Comparison of ENCODE assay signal across 9 cellular contexts in genomic region chr3:132268956-132269355, GRCh38. TPM values are rescaled to one million over a fixed set of nuclear protein-coding genes. Genes with fewer than 3 reads are reported as not detected.
DNase-seq lines count a peak whose midpoint lies in the region; ATAC-seq and TF ChIP-seq lines count a peak whose summit lies in the region.
"Had no signal": no experiment of that assay in that cellular context is flagged by ENCODE, and none has a peak within 500 bp of the region (broad histone marks: within the 10 kb centered on the region; RNA-seq: fewer than 3 reads in every experiment).

No MANE protein-coding gene starts in this region.

- CTCF ChIA-PET in HEK293 (lab: Yijun Ruan, JAX) = interaction anchor here (0.6 to 2.0 kb wide), 6 partner anchors 10 to 74 kb away, joined by 3 to 6 read pairs (median 4); no protein-coding TSS in a partner anchor
- CTCF ChIA-PET in T-cell (lab: Charles Lee) = no interaction called here

- no peak for ATAC-seq in T-cell (replicated peaks in 1 of 4)

- no peaks in the 10 kb centered on the region for H3K36me3 Mint-ChIP-seq in T-cell

- H3K36me3 ChIP-seq in BE2C = no peaks in the 10 kb centered on the region
- H3K36me3 ChIP-seq in HEK293 (ENCODE audit: control insufficient read depth in 2 of 2, insufficient read depth in 1 of 2, low read length in 2 of 2) = no peaks in the 10 kb centered on the region
- H3K36me3 ChIP-seq in WERI-Rb-1 = no peaks in the 10 kb centered on the region
- no peaks in the 10 kb centered on the region for H3K36me3 ChIP-seq in kidney epithelial cell (ENCODE audit: control insufficient read depth, insufficient read depth, low read length)

- no peaks in the 10 kb centered on the region for H3K9me3 Mint-ChIP-seq in T-cell

- no peaks in the 10 kb centered on the region for H3K9me3 ChIP-seq in BE2C
- no peaks in the 10 kb centered on the region for H3K9me3 ChIP-seq in HEK293 (ENCODE audit: control insufficient read depth, insufficient read depth, low read depth, low read length)
- no peaks in the 10 kb centered on the region for H3K9me3 ChIP-seq in WERI-Rb-1 (ENCODE audit: severe bottlenecking)

- no peak overlapping the region for H3K27ac Mint-ChIP-seq in T-cell

- TF ChIP-seq CTCF in BE2C (IDR thresholded peaks at IDR 0.05; ENCODE audit: low read depth, low read length) (peak; percentile 55), HEK293 (tag by site-specific recombination; IDR thresholded peaks at IDR 0.05) (0 out of 2 replicates have a peak, but pooled peaks have one; percentile 18), WERI-Rb-1 (IDR thresholded peaks at IDR 0.05; ENCODE audit: low read depth, low read length) (peak; percentile 43; the same call in 1 of the 2 replicates), kidney epithelial cell (IDR thresholded peaks at IDR 0.05; ENCODE audit: insufficient read depth, low read length, poor library complexity, severe bottlenecking) (peak; percentile 48)

- H3K4me1 Mint-ChIP-seq in T-cell = no peaks in the 10 kb centered on the region

- DNase-seq in BE2C (no peak), WERI-Rb-1 (peak; percentile 8), kidney epithelial cell (ENCODE audit: low read depth) (no peak), activated gamma-delta T cell treated with Interleukin-2 at 50 U/mL for 16 hours (no peak), T-cell (no peak), NCI-H446 treated with DMSO at 0.1 percent for 48 hours (lab: John Stamatoyannopoulos, UW) (no peak)
- no peak for DNase-seq in central memory CD4-positive, alpha-beta T cell
- DNase-seq: activated CD8-positive, alpha-beta memory T cell treated with anti-CD3 and anti-CD28 coated beads for 24 hours had no signal

- H3K4me1 ChIP-seq in BE2C (no peaks in the 10 kb centered on the region), HEK293 (ENCODE audit: control insufficient read depth, insufficient read depth, low read length) (no peaks in the 10 kb centered on the region)

- no peak overlapping the region for H3K4me3 ChIP-seq in BE2C (ENCODE audit: low read depth, low read length)
- no peak overlapping the region for H3K4me3 ChIP-seq in HEK293 (ENCODE audit: low read depth, low read length)
- H3K4me3 ChIP-seq in WERI-Rb-1 (ENCODE audit: low read depth, low read length) = no peak overlapping the region
- H3K4me3 ChIP-seq in kidney epithelial cell (ENCODE audit: low read depth, low read length) = no peak overlapping the region

- no peak overlapping the region for H3K4me3 Mint-ChIP-seq in T-cell

- POLR2A ChIA-PET in HEK293 (lab: Yijun Ruan, JAX) = no interaction called here
- POLR2A ChIA-PET in T-cell (lab: Charles Lee) = interaction anchor here in 1 of 2 donors (0.7 kb wide), 1 partner anchor 67 kb away, joined by 3 read pairs; no protein-coding TSS in a partner anchor

- no peak overlapping the region for H3K27ac ChIP-seq in HEK293 (ENCODE audit: extremely low read depth, low read depth, low read length)
- no peak overlapping the region for H3K27ac ChIP-seq in WERI-Rb-1

- H3K27me3 ChIP-seq in BE2C = no peaks in the 10 kb centered on the region
- no peaks in the 10 kb centered on the region for H3K27me3 ChIP-seq in WERI-Rb-1 (ENCODE audit: insufficient read depth, low read depth, severe bottlenecking)
- H3K27me3 ChIP-seq in kidney epithelial cell (ENCODE audit: control insufficient read depth, insufficient read depth, low read length) = no peaks in the 10 kb centered on the region

- peaks cover 4 to 18% of the 10 kb centered on the region in 2 donors for H3K27me3 Mint-ChIP-seq in T-cell

TF ChIP-seq in HEK293, 187 proteins besides CTCF, POLR2A, EP300 and RAD21:
- TF ChIP-seq ZBTB49 (tag by site-specific recombination; IDR thresholded peaks at IDR 0.05; ENCODE audit: low read depth) (no peak), ZNF530 (tag by site-specific recombination; IDR thresholded peaks at IDR 0.05; ENCODE audit: low read depth) (no peak), MYNN (tag by site-specific recombination; IDR thresholded peaks at IDR 0.05; ENCODE audit: borderline replicate concordance) (no peak), KLF9 (tag by site-specific recombination; IDR thresholded peaks at IDR 0.05; ENCODE audit: low read depth) (no peak), ZNF280D (tag by site-specific recombination; IDR thresholded peaks at IDR 0.05) (no peak), ZBTB6 (tag by site-specific recombination; IDR thresholded peaks at IDR 0.05) (no peak), ZNF747 (tag by site-specific recombination; IDR thresholded peaks at IDR 0.05) (no peak), ZNF549 (tag by site-specific recombination; IDR thresholded peaks at IDR 0.05) (no peak), ZNF221 (tag by site-specific recombination; IDR thresholded peaks at IDR 0.05; ENCODE audit: borderline replicate concordance) (no peak), YY2 (tag by site-specific recombination; IDR thresholded peaks at IDR 0.05) (no peak), ZSCAN23 (tag by site-specific recombination; IDR thresholded peaks at IDR 0.05) (no peak), ZNF350 (tag by site-specific recombination; IDR thresholded peaks at IDR 0.05) (no peak)

RNA-seq across cellular contexts. Expression of gene ACP3, which starts 48.3 kb away (rescaled TPM):
- not detected for polyA plus RNA-seq in BE2C (2012; ENCODE audit: insufficient read depth, insufficient read length, low read depth)
- 0.46 and 1.8 TPM in 2 replicates for total RNA-seq in kidney epithelial cell
- total RNA-seq in T-cell = not detected
